In genomic region chr6:149134531-149134933, GRCh38 we compare ENCODE assay signal across 20 cellular contexts.
DNase-seq lines count a peak whose midpoint lies in the region; ATAC-seq and TF ChIP-seq lines count a peak whose summit lies in the region.
"Had no signal": no experiment of that assay in that cellular context is flagged by ENCODE, and none has a peak within 500 bp of the region (broad histone marks: within the 10 kb centered on the region; RNA-seq: fewer than 3 reads in every experiment).

No MANE protein-coding gene starts in this region.

- peaks cover 0 to 10% (median 4%) of the 10 kb centered on the region in 7 donors for H3K27me3 ChIP-seq in heart right ventricle
- H3K27me3 ChIP-seq: left lung had no signal

- H3K9me3 Mint-ChIP-seq in activated CD4-positive, alpha-beta T cell treated with anti-CD3 and anti-CD28 coated beads, Interleukin-2, amount 10 ng/mL, durations not matched to agents 7 days and 5 days = peaks cover 19% of the 10 kb centered on the region
- H3K9me3 Mint-ChIP-seq: activated naive CD8-positive, alpha-beta T cell treated with anti-CD3 and anti-CD28 coated beads, Interleukin-2, amount 50 U/mL, for 24 hours; stimulated activated naive B cell treated with anti-CD40 and anti-IgM and Interleukin-4, amounts not matched to agents 10 μg/mL and 1 μg/mL and 100 μg/mL, for 72 hours had no signal

- H3K27ac Mint-ChIP-seq in activated CD4-positive, alpha-beta T cell treated with anti-CD3 and anti-CD28 coated beads, Interleukin-2, amount 10 ng/mL, durations not matched to agents 7 days and 5 days = no peak overlapping the region
- H3K27ac Mint-ChIP-seq: activated naive CD8-positive, alpha-beta T cell treated with anti-CD3 and anti-CD28 coated beads, Interleukin-2, amount 50 U/mL, for 24 hours; stimulated activated naive B cell treated with anti-CD40 and anti-IgM and Interleukin-4, amounts not matched to agents 10 μg/mL and 1 μg/mL and 100 μg/mL, for 72 hours had no signal

- ATAC-seq in left ventricle myocardium superior = peak; percentile 17
- ATAC-seq in heart right ventricle = no peak
- peak; percentile 80 for ATAC-seq in SK-N-SH treated with all-trans-retinoic acid at 6 μM for 48 hours
- ATAC-seq: activated naive CD8-positive, alpha-beta T cell treated with anti-CD3 and anti-CD28 coated beads, Interleukin-2, amount 50 U/mL, for 24 hours; left lung; stimulated activated naive B cell treated with anti-CD40 and anti-IgM and Interleukin-4, amounts not matched to agents 10 μg/mL and 1 μg/mL and 100 μg/mL, for 72 hours had no signal

- CTCF ChIA-PET in activated CD4-positive, alpha-beta T cell treated with anti-CD3 and anti-CD28 coated beads, Interleukin-2, amount 10 ng/mL, durations not matched to agents 7 days and 5 days (lab: Charles Lee) = no interaction called here

- H3K4me1 ChIP-seq in heart right ventricle = peaks cover 0 to 7% (median 0%) of the 10 kb centered on the region in 9 donors

- WGBS in heart right ventricle, 2 donors = 36 to 51% methylated on average over 4 of the region's 4 CpGs

- no peaks in the 10 kb centered on the region for H3K9me3 ChIP-seq in heart right ventricle
- H3K9me3 ChIP-seq: left lung, thoracic aorta had no signal

- H3K27ac ChIP-seq in heart right ventricle = peak overlapping the region in 1 of 10 donors; percentile 34
- H3K27ac ChIP-seq: left lung, thoracic aorta had no signal

- H3K4me3 Mint-ChIP-seq in activated CD4-positive, alpha-beta T cell treated with anti-CD3 and anti-CD28 coated beads, Interleukin-2, amount 10 ng/mL, durations not matched to agents 7 days and 5 days = no peak overlapping the region
- H3K4me3 Mint-ChIP-seq: activated naive CD8-positive, alpha-beta T cell treated with anti-CD3 and anti-CD28 coated beads, Interleukin-2, amount 50 U/mL, for 24 hours; stimulated activated naive B cell treated with anti-CD40 and anti-IgM and Interleukin-4, amounts not matched to agents 10 μg/mL and 1 μg/mL and 100 μg/mL, for 72 hours had no signal

- no peak overlapping the region for H3K4me3 ChIP-seq in heart right ventricle
- H3K4me3 ChIP-seq: left lung, thoracic aorta had no signal

- DNase-seq in left ventricle myocardium superior (no peak), heart right ventricle (no peak), fibroblast of peridontal ligament (ENCODE audit: extremely low read depth) (peak; percentile 77), GM10266 (ENCODE audit: extremely low spot score) (no peak), NCI-H1930 (lab: John Stamatoyannopoulos, UW) (no peak), NCI-H524 treated with DMSO at 0.1 percent for 48 hours (lab: John Stamatoyannopoulos, UW) (no peak)
- no peak for DNase-seq in activated CD4-positive, alpha-beta T cell treated with anti-CD3 and anti-CD28 coated beads, Interleukin-2, amount 10 ng/mL, durations not matched to agents 7 days and 5 days
- DNase-seq: activated CD4-positive, alpha-beta T cell treated with anti-CD3 and anti-CD28 coated beads, Interleukin-2, amount 50 U/mL, for 1 hour; activated CD8-positive, alpha-beta memory T cell treated with anti-CD3 and anti-CD28 coated beads, Interleukin-2, amount 50 U/mL, for 4 hours; activated effector memory CD4-positive, alpha-beta T cell treated with Interleukin-2 at 50 U/mL for 16 hours; activated naive CD8-positive, alpha-beta T cell treated with anti-CD3 and anti-CD28 coated beads, Interleukin-2, amount 50 U/mL, for 24 hours; caudate nucleus; DMS153; left lung; NCI-H1105 treated with DMSO at 0.1 percent for 48 hours; NCI-H526; posterior cingulate gyrus; stimulated activated naive B cell treated with anti-CD40 and anti-IgM and Interleukin-4, amounts not matched to agents 10 μg/mL and 1 μg/mL and 100 μg/mL, for 72 hours had no signal

- H3K36me3 ChIP-seq in heart right ventricle = no peaks in the 10 kb centered on the region
- H3K36me3 ChIP-seq: left lung, thoracic aorta had no signal

- POLR2A ChIA-PET in activated CD4-positive, alpha-beta T cell treated with anti-CD3 and anti-CD28 coated beads, Interleukin-2, amount 10 ng/mL, durations not matched to agents 7 days and 5 days (lab: Charles Lee) = no interaction called here

- intact Hi-C loops in left ventricle myocardium superior (cut with micrococcal nuclease) (no loop called here), heart right ventricle (cut with DNase I) (no loop called here)

- H3K36me3 Mint-ChIP-seq in activated CD4-positive, alpha-beta T cell treated with anti-CD3 and anti-CD28 coated beads, Interleukin-2, amount 10 ng/mL, durations not matched to agents 7 days and 5 days (ENCODE audit: low read depth) = peaks cover 52% of the 10 kb centered on the region
- H3K36me3 Mint-ChIP-seq: stimulated activated naive B cell treated with anti-CD40 and anti-IgM and Interleukin-4, amounts not matched to agents 10 μg/mL and 1 μg/mL and 100 μg/mL, for 72 hours had no signal

- peaks cover 60% of the 10 kb centered on the region for H3K4me1 Mint-ChIP-seq in activated CD4-positive, alpha-beta T cell treated with anti-CD3 and anti-CD28 coated beads, Interleukin-2, amount 10 ng/mL, durations not matched to agents 7 days and 5 days

- no peaks in the 10 kb centered on the region for H3K27me3 Mint-ChIP-seq in activated CD4-positive, alpha-beta T cell treated with anti-CD3 and anti-CD28 coated beads, Interleukin-2, amount 10 ng/mL, durations not matched to agents 7 days and 5 days
- H3K27me3 Mint-ChIP-seq: activated naive CD8-positive, alpha-beta T cell treated with anti-CD3 and anti-CD28 coated beads, Interleukin-2, amount 50 U/mL, for 24 hours had no signal

- TF ChIP-seq CTCF in heart right ventricle (IDR thresholded peaks at IDR 0.05) = no peak
- no peak for TF ChIP-seq CTCF in GM10266 (IDR thresholded peaks at IDR 0.05; ENCODE audit: control insufficient read depth, insufficient read depth, low read depth, missing control alignments)

TF ChIP-seq in SK-N-SH treated with all-trans-retinoic acid at 6 μM for 48 hours, 23 proteins besides CTCF, POLR2A, EP300 and RAD21 (continues in another document):
- TF ChIP-seq PATZ1 (CRISPR knock-in tag; IDR thresholded peaks at IDR 0.05; ENCODE audit: borderline replicate concordance) = no peak
- TF ChIP-seq TCF4 (CRISPR knock-in tag; IDR thresholded peaks at IDR 0.05; ENCODE audit: borderline replicate concordance) = peak; percentile 84
- TF ChIP-seq RARB (CRISPR knock-in tag; IDR thresholded peaks at IDR 0.05) = no peak
- TF ChIP-seq SNAI2 (CRISPR knock-in tag; IDR thresholded peaks at IDR 0.05) = no peak
- TF ChIP-seq ZFP30 (CRISPR knock-in tag; IDR thresholded peaks at IDR 0.05) = peak; percentile 54; the same call in 1 of the 2 replicates
- TF ChIP-seq POU6F1 (CRISPR knock-in tag; IDR thresholded peaks at IDR 0.05; ENCODE audit: borderline replicate concordance, low read depth) = no peak
- TF ChIP-seq TSHZ2 (CRISPR knock-in tag; IDR thresholded peaks at IDR 0.05) = no peak

Comparison
In these comparisons a context has a peak if more than half of its experiments do, and no peak if none do; other contexts are left out.
1. ATAC-seq: peak in left ventricle myocardium superior (single experiment) and SK-N-SH treated with all-trans-retinoic acid at 6 μM for 48 hours (single experiment); none in heart right ventricle (0 of 8).